In the genomic region with DNA sequence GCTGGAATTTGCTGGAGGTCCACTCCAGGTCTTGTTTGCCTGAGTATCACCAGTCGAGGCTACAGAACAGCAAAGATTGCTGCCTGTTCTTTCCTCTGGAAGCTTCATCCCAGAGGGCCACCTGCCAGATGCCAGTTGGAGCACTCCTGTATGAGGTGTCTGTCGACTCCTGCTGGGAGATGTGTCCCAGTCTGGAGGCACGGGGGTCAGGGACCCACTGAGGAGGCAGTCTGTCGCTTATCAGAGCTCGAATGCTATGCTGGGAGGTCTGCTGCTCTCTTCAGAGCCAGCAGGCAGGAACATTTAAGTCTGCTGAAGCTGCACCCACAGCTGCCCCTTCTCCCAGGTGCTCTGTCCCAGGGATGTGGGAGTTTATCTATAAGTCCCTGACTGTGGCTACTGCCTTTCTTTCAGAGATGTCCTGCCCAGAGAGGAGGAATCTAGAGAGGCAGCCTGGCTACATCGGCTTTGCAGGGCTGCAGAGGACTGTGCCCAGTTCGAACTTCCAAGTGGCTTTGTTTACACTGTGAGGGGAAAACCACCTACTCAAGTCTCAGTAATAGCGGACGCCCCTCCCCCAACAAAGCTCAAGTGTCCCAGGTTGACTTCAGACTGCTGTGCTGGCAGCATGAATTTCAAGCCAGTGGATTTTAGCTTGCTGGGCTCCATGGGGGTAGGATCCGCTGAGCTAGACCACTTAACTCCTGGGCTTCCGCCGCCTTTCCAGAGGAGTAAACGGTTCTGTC, we compare ENCODE assay signal across 1 cellular context.
TF ChIP-seq lines count a peak whose summit lies in the region.

No MANE protein-coding gene starts in this region.

TF ChIP-seq in H1, 55 proteins besides CTCF, POLR2A, EP300 and RAD21:
- no peak for TF ChIP-seq ZNF274 (IDR thresholded peaks at IDR 0.05; ENCODE audit: borderline replicate concordance, extremely low read depth, low read length)
- no peak for TF ChIP-seq TEAD4 (IDR thresholded peaks at IDR 0.05; ENCODE audit: low read depth, low read length)
- 0 out of 2 replicates have a peak, but pooled peaks have one; percentile 8 for TF ChIP-seq SP1 (IDR thresholded peaks at IDR 0.05; ENCODE audit: low read depth, low read length)
- peak; percentile 20 for TF ChIP-seq ASH2L (IDR thresholded peaks at IDR 0.05; ENCODE audit: low read length)
